ENCODE assay signal across 9 cellular contexts in genomic region chr22:25774575-25775026, GRCh38. TPM values are rescaled to one million over a fixed set of nuclear protein-coding genes. Genes with fewer than 3 reads are reported as not detected.
DNase-seq lines count a peak whose midpoint lies in the region; ATAC-seq and TF ChIP-seq lines count a peak whose summit lies in the region.
"Had no signal": no experiment of that assay in that cellular context is flagged by ENCODE, and none has a peak within 500 bp of the region (broad histone marks: within the 10 kb centered on the region; RNA-seq: fewer than 3 reads in every experiment).

No MANE protein-coding gene starts in this region.

- H3K4me1 ChIP-seq in GM23248 (ENCODE audit: insufficient read depth) (no peaks in the 10 kb centered on the region), ovary (ENCODE audit: insufficient read depth) (no peaks in the 10 kb centered on the region)

- intact Hi-C loops in natural killer cell (cut with micrococcal nuclease) (loop anchor here (10.0 kb wide), 1 partner anchor 580 kb away; the partner anchor contains the start of gene CRYBB3), ovary (cut with DNase I) (loop anchor here in 3 of 4 donors (5.0 to 10.0 kb wide), 3 partner anchors 300 to 410 kb away; no protein-coding TSS in a partner anchor)

- WGBS in GM23248 (ENCODE audit: low coverage in 1 of 2, low lambda C conversion rate in 2 of 2, missing lambda C conversion rate in 2 of 2), 2 experiments, result 56 to 58% methylated on average over 11 to 12 of the region's 12 CpGs
- 50 to 60% (median 55%) methylated on average over 12 of the region's 12 CpGs for WGBS in ovary, 3 donors

- H3K27me3 ChIP-seq in GM23248 (replicated peaks; ENCODE audit: insufficient read depth) (no peaks in the 10 kb centered on the region), ovary (no peaks in the 10 kb centered on the region)

- in situ Hi-C loops in GM23248 (cut with MboI), result loop anchor here (5.0 kb wide), 1 partner anchor 322 kb away; no protein-coding TSS in a partner anchor

- TF ChIP-seq EP300 in ovary (IDR thresholded peaks at IDR 0.05), result no peak

- H4K20me1 ChIP-seq in GM23248 (ENCODE audit: insufficient read depth), result no peaks in the 10 kb centered on the region

- peaks cover 0 to 6% of the 10 kb centered on the region in 2 donors for H3K27me3 Mint-ChIP-seq in natural killer cell (ENCODE audit: low read depth in 2 of 2)

- no peak overlapping the region for H3K9ac ChIP-seq in GM23248

- no peak overlapping the region for H3K4me2 ChIP-seq in GM23248 (ENCODE audit: unreplicated experiment)

- no peak for TF ChIP-seq POLR2A in ovary (IDR thresholded peaks at IDR 0.05)

- ATAC-seq in natural killer cell, result no peak
- ATAC-seq in omental fat pad (ENCODE audit: low FRiP score), result no peak

- no peak overlapping the region for H3K4me3 Mint-ChIP-seq in natural killer cell

- no peaks in the 10 kb centered on the region for H3K79me2 ChIP-seq in GM23248 (ENCODE audit: insufficient read depth)

- peaks cover 6% of the 10 kb centered on the region in 2 donors for H3K4me1 Mint-ChIP-seq in natural killer cell

- no peak overlapping the region for H2AFZ ChIP-seq in GM23248

- no peak overlapping the region for H3K4me3 ChIP-seq in GM23248
- no peak overlapping the region for H3K4me3 ChIP-seq in WI38 (ENCODE audit: low read depth, low read length)
- H3K4me3 ChIP-seq in ovary, result no peak overlapping the region

- H3K27ac ChIP-seq in C4-2B (no peak overlapping the region), GM23248 (no peak overlapping the region), ovary (no peak overlapping the region)

- H3K9me3 Mint-ChIP-seq in natural killer cell, result no peaks in the 10 kb centered on the region

- no peaks in the 10 kb centered on the region for H3K9me3 ChIP-seq in GM23248 (ENCODE audit: low read depth)
- no peaks in the 10 kb centered on the region for H3K9me3 ChIP-seq in ovary

- H3K36me3 Mint-ChIP-seq in natural killer cell, result no peaks in the 10 kb centered on the region

- no peaks in the 10 kb centered on the region for H3K9me2 ChIP-seq in GM23248 (ENCODE audit: insufficient read depth)

- H3K27ac Mint-ChIP-seq in natural killer cell, result no peak overlapping the region

- DNase-seq in GM23248, result peak; percentile 18
- DNase-seq in left kidney (ENCODE audit: low read depth, low spot score), result peak; percentile 42
- no peak for DNase-seq in natural killer cell
- no peak for DNase-seq in GOT3 (lab: John Stamatoyannopoulos, UW)
- no peak for DNase-seq in omental fat pad (ENCODE audit: low spot score)
- DNase-seq in ovary, result no peak
- DNase-seq: central memory CD4-positive, alpha-beta T cell had no signal

- peak; percentile 50 for TF ChIP-seq CTCF in C4-2B (conservative IDR thresholded peaks at IDR 0.05)
- TF ChIP-seq CTCF in WI38 (IDR thresholded peaks at IDR 0.05; ENCODE audit: low read depth, low read length), result peak; percentile 48
- no peak for TF ChIP-seq CTCF in natural killer cell (IDR thresholded peaks at IDR 0.05)
- no peak for TF ChIP-seq CTCF in omental fat pad (IDR thresholded peaks at IDR 0.05)
- no peak for TF ChIP-seq CTCF in ovary (IDR thresholded peaks at IDR 0.05)

- no peaks in the 10 kb centered on the region for H3F3A ChIP-seq in GM23248 (ENCODE audit: insufficient read depth)

- H3K36me3 ChIP-seq in GM23248 (ENCODE audit: low read depth) (no peaks in the 10 kb centered on the region), ovary (no peaks in the 10 kb centered on the region)

RNA-seq across cellular contexts. Expression of gene MYO18B, which starts 32.6 kb away (rescaled TPM):
- not detected in 2 replicates for total RNA-seq in GM23248 (2014; rRNA removed; shearing (Covaris generic))
- not detected in 2 replicates for polyA plus RNA-seq in GM23248 (2016; fragmentation: Nextera tagmentation; extraction: Ambion mirVana)
- under 1 TPM; 0.07 to 0.14 (median 0.10) TPM for total RNA-seq in natural killer cell
- total RNA-seq in omental fat pad, result under 1 TPM in 2 of 4 donors, not detected in 2; under 0.01 TPM
- under 1 TPM in 2 of 7 donors, not detected in 5; 0.02 to 0.23 TPM for total RNA-seq in ovary
- under 1 TPM; 0.03 to 0.16 TPM for polyA plus RNA-seq in ovary

Comparison
In these comparisons a context has a peak if more than half of its experiments do, and no peak if none do; other contexts are left out.
1. CTCF ChIP-seq: peak in C4-2B (single experiment) and WI38 (single experiment); none in natural killer cell (single experiment), omental fat pad (0 of 3) and ovary (0 of 3).
2. DNase-seq: peak in GM23248 (single experiment) and left kidney (single experiment); none in natural killer cell (single experiment), GOT3 (single experiment), omental fat pad (single experiment) and ovary (0 of 5).